12 cellular contexts compared by ENCODE assay signal in genomic region chr2:121471571-121472464, GRCh38. TPM values are rescaled to one million over a fixed set of nuclear protein-coding genes. Genes with fewer than 3 reads are reported as not detected.
DNase-seq lines count a peak whose midpoint lies in the region; ATAC-seq and TF ChIP-seq lines count a peak whose summit lies in the region.
"Had no signal": no experiment of that assay in that cellular context is flagged by ENCODE, and none has a peak within 500 bp of the region (broad histone marks: within the 10 kb centered on the region; RNA-seq: fewer than 3 reads in every experiment).

No MANE protein-coding gene starts in this region.

- no peaks in the 10 kb centered on the region for H3K9me3 Mint-ChIP-seq in activated T-cell treated with anti-CD3 and anti-CD28 coated beads, Interleukin-2, amount 50 U/mL, for 24 hours
- no peaks in the 10 kb centered on the region for H3K9me3 Mint-ChIP-seq in activated CD4-positive, alpha-beta T cell treated with anti-CD3 and anti-CD28 coated beads, Interleukin-2, amount 10 ng/mL, durations not matched to agents 7 days and 5 days

- peak; percentile 78 for ATAC-seq in SK-N-SH treated with all-trans-retinoic acid at 6 μM for 48 hours
- ATAC-seq: body of pancreas had no signal

- no peak overlapping the region for H3K4me3 ChIP-seq in fibroblast of pulmonary artery (replicated peaks; ENCODE audit: low read depth, low read length)
- H3K4me3 ChIP-seq in skeletal muscle satellite cell (ENCODE audit: low read length), result no peak overlapping the region
- H3K4me3 ChIP-seq: body of pancreas, thoracic aorta had no signal

- no peaks in the 10 kb centered on the region for H3K9me3 ChIP-seq in skeletal muscle satellite cell (replicated peaks; ENCODE audit: low read length)
- H3K9me3 ChIP-seq: body of pancreas, thoracic aorta had no signal

- peak overlapping the region; percentile 51 for H3K9ac ChIP-seq in skeletal muscle satellite cell (ENCODE audit: low read depth, low read length)

- H3K4me1 Mint-ChIP-seq in activated T-cell treated with anti-CD3 and anti-CD28 coated beads, Interleukin-2, amount 50 U/mL, for 24 hours (ENCODE audit: low read depth), result peaks cover 41% of the 10 kb centered on the region
- H3K4me1 Mint-ChIP-seq in activated CD4-positive, alpha-beta T cell treated with anti-CD3 and anti-CD28 coated beads, Interleukin-2, amount 10 ng/mL, durations not matched to agents 7 days and 5 days, result peaks cover 26% of the 10 kb centered on the region

- DNase-seq in activated T-cell treated with anti-CD3 and anti-CD28 coated beads, Interleukin-2, amount 50 U/mL, for 24 hours, result no peak
- DNase-seq in activated T-cell treated with anti-CD3 and anti-CD28 coated beads for 4 hours (no peak), fibroblast of pulmonary artery (ENCODE audit: low read depth) (peak; percentile 79), anterior cingulate cortex (lab: John Stamatoyannopoulos, UW) (no peak), NOMO-1 treated with DMSO at 0.1 percent for 48 hours (lab: John Stamatoyannopoulos, UW; ENCODE audit: unreplicated experiment) (no peak)
- DNase-seq in activated CD4-positive, alpha-beta T cell treated with anti-CD3 and anti-CD28 coated beads, Interleukin-2, amount 10 ng/mL, durations not matched to agents 7 days and 5 days, result no peak
- DNase-seq: body of pancreas, naive B cell, NCI-H446 had no signal

- H3K27me3 Mint-ChIP-seq in activated T-cell treated with anti-CD3 and anti-CD28 coated beads, Interleukin-2, amount 50 U/mL, for 24 hours, result no peaks in the 10 kb centered on the region
- H3K27me3 Mint-ChIP-seq in activated CD4-positive, alpha-beta T cell treated with anti-CD3 and anti-CD28 coated beads, Interleukin-2, amount 10 ng/mL, durations not matched to agents 7 days and 5 days, result no peaks in the 10 kb centered on the region
- H3K27me3 Mint-ChIP-seq: naive B cell had no signal

- H3K27me3 ChIP-seq in skeletal muscle satellite cell (ENCODE audit: control insufficient read depth, insufficient read depth, low read length), result no peaks in the 10 kb centered on the region
- H3K27me3 ChIP-seq: body of pancreas had no signal

- TF ChIP-seq CTCF in fibroblast of pulmonary artery (IDR thresholded peaks at IDR 0.05; ENCODE audit: low read length, missing control alignments), result no peak

- CTCF ChIA-PET in activated CD4-positive, alpha-beta T cell treated with anti-CD3 and anti-CD28 coated beads, Interleukin-2, amount 10 ng/mL, durations not matched to agents 7 days and 5 days (lab: Charles Lee), result interaction anchor here (0.7 to 1.3 kb wide), 3 partner anchors 10 to 61 kb away, joined by 3 to 4 read pairs (median 3); no protein-coding TSS in a partner anchor

- POLR2A ChIA-PET in activated CD4-positive, alpha-beta T cell treated with anti-CD3 and anti-CD28 coated beads, Interleukin-2, amount 10 ng/mL, durations not matched to agents 7 days and 5 days (lab: Charles Lee), result no interaction called here

- peaks cover 28% of the 10 kb centered on the region for H3K36me3 ChIP-seq in skeletal muscle satellite cell (ENCODE audit: insufficient read depth, low read length)

- H3K4me1 ChIP-seq in skeletal muscle satellite cell (ENCODE audit: control insufficient read depth, insufficient read depth, low read length), result peaks cover 45% of the 10 kb centered on the region

- H3K36me3 Mint-ChIP-seq in activated T-cell treated with anti-CD3 and anti-CD28 coated beads, Interleukin-2, amount 50 U/mL, for 24 hours (ENCODE audit: low read depth), result peaks cover 68% of the 10 kb centered on the region
- peaks cover 42% of the 10 kb centered on the region for H3K36me3 Mint-ChIP-seq in activated CD4-positive, alpha-beta T cell treated with anti-CD3 and anti-CD28 coated beads, Interleukin-2, amount 10 ng/mL, durations not matched to agents 7 days and 5 days (ENCODE audit: low read depth)

- peak overlapping the region; percentile 67 for H3K27ac Mint-ChIP-seq in activated T-cell treated with anti-CD3 and anti-CD28 coated beads, Interleukin-2, amount 50 U/mL, for 24 hours
- H3K27ac Mint-ChIP-seq in activated CD4-positive, alpha-beta T cell treated with anti-CD3 and anti-CD28 coated beads, Interleukin-2, amount 10 ng/mL, durations not matched to agents 7 days and 5 days, result no peak overlapping the region

- peak overlapping the region; percentile 44 for H3K4me2 ChIP-seq in skeletal muscle satellite cell (ENCODE audit: low read length)

- H3K4me3 Mint-ChIP-seq in activated T-cell treated with anti-CD3 and anti-CD28 coated beads, Interleukin-2, amount 50 U/mL, for 24 hours, result no peak overlapping the region
- H3K4me3 Mint-ChIP-seq in activated CD4-positive, alpha-beta T cell treated with anti-CD3 and anti-CD28 coated beads, Interleukin-2, amount 10 ng/mL, durations not matched to agents 7 days and 5 days, result no peak overlapping the region

TF ChIP-seq in SK-N-SH treated with all-trans-retinoic acid at 6 μM for 48 hours, 23 proteins besides CTCF, POLR2A, EP300 and RAD21:
- TF ChIP-seq SNAI2 (CRISPR knock-in tag; IDR thresholded peaks at IDR 0.05), result no peak
- peak; percentile 91 for TF ChIP-seq ISL1 (CRISPR knock-in tag; IDR thresholded peaks at IDR 0.05)
- no peak for TF ChIP-seq OSR1 (CRISPR knock-in tag; IDR thresholded peaks at IDR 0.05)
- no peak for TF ChIP-seq POU6F1 (CRISPR knock-in tag; IDR thresholded peaks at IDR 0.05; ENCODE audit: borderline replicate concordance, low read depth)

RNA-seq across cellular contexts. Expression of gene RNU4ATAC, which starts 58.9 kb away (rescaled TPM):
- under 0.01 TPM in 1 of 2 replicates, not detected in the other for total RNA-seq in skeletal muscle satellite cell (2012; rRNA removed)
- total RNA-seq in activated CD4-positive, alpha-beta T cell treated with anti-CD3 and anti-CD28 coated beads, Interleukin-2, amount 10 ng/mL, durations not matched to agents 7 days and 5 days, result not detected
- total RNA-seq: body of pancreas, thoracic aorta had no signal
